ENCODE assay signal across 17 cellular contexts in the genomic region with DNA sequence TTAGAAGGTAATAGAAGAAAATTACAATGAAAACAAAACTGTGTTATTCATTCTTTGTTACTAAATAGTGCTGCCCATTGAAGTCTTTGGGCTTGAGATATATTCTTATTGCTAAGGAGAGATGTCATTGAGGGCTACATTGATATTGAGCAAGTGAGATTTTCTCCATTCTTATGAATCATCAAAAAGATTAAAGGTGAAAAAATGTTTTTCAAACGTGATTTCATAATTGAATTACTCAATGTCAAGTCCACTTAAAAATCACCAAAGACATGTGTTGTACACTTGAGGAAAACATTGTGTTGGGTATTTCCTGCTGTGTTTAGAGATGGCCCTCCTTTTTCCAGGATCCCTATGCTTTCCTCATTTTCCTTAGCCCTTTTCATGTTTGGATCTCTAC.
"Had no signal": no experiment of that assay in that cellular context is flagged by ENCODE, and none has a peak within 500 bp of the region (broad histone marks: within the 10 kb centered on the region; RNA-seq: fewer than 3 reads in every experiment).

No MANE protein-coding gene starts in this region.

- H3K4me3 ChIP-seq: adrenal gland, ovary, prostate gland, upper lobe of left lung had no signal

- H3K27me3 ChIP-seq: adrenal gland, ovary, upper lobe of left lung had no signal

- ATAC-seq: activated T-cell treated with anti-CD3 and anti-CD28 coated beads, Interleukin-2, amount 50 U/mL, for 4 hours; left ventricle myocardium superior; natural killer cell treated with Interleukin-12 subunit alpha and Interleukin-12 subunit beta and Interleukin-15 and Interleukin-18, amount 100 ng/mL, for 72 hours; stimulated activated naive CD8-positive, alpha-beta T cell treated with anti-CD3 and anti-CD28 coated beads, Interleukin-15, Interleukin-2, amounts not matched to agents 100 U/mL and 50 U/mL, for 24 hours; WTC11 had no signal

- H3K36me3 ChIP-seq: adrenal gland, ovary, prostate gland, upper lobe of left lung had no signal

- H3K27ac ChIP-seq: adrenal gland, ovary, prostate gland, upper lobe of left lung had no signal

- H3K9me3 ChIP-seq: adrenal gland, ovary, prostate gland, upper lobe of left lung had no signal

- H3K4me1 ChIP-seq: adrenal gland, prostate gland had no signal

- DNase-seq: activated CD4-positive, alpha-beta T cell treated with anti-CD3 and anti-CD28 coated beads, Interleukin-2, amount 50 U/mL, for 4 hours; activated CD8-positive, alpha-beta memory T cell treated with anti-CD3 and anti-CD28 coated beads for 24 hours; activated CD8-positive, alpha-beta memory T cell treated with anti-CD3 and anti-CD28 coated beads, Interleukin-2, amount 50 U/mL, for 4 hours; activated naive CD4-positive, alpha-beta T cell; activated T-cell treated with anti-CD3 and anti-CD28 coated beads, Interleukin-2, amount 50 U/mL, for 4 hours; adrenal gland; head of caudate nucleus; hypothalamus; left ventricle myocardium superior; ovary; stimulated activated CD4-positive, alpha-beta T cell treated with anti-CD3 and anti-CD28 coated beads, Interleukin-4, amount 100 ng/mL, for 4 hours; stimulated activated naive CD8-positive, alpha-beta T cell treated with anti-CD3 and anti-CD28 coated beads, Interleukin-15, Interleukin-2, amounts not matched to agents 100 U/mL and 50 U/mL, for 24 hours; T-helper 1 cell had no signal
